ENCODE assay signal across 22 cellular contexts in genomic region chr9:18743421-18743820, GRCh38.
DNase-seq lines count a peak whose midpoint lies in the region; ATAC-seq and TF ChIP-seq lines count a peak whose summit lies in the region.
"Had no signal": no experiment of that assay in that cellular context is flagged by ENCODE, and none has a peak within 500 bp of the region (broad histone marks: within the 10 kb centered on the region; RNA-seq: fewer than 3 reads in every experiment).

No MANE protein-coding gene starts in this region.

- no peaks in the 10 kb centered on the region for H3K9me3 Mint-ChIP-seq in mesothelial cell of epicardium
- no peaks in the 10 kb centered on the region for H3K9me3 Mint-ChIP-seq in activated T-cell treated with anti-CD3 and anti-CD28 coated beads, Interleukin-2, amount 50 U/mL, for 4 hours
- no peaks in the 10 kb centered on the region for H3K9me3 Mint-ChIP-seq in T-helper 2 cell treated with Interferon-gamma antibody and Interleukin-4, amounts not matched to agents 5 μg/mL and 100 μg/mL, for 36 hours
- H3K9me3 Mint-ChIP-seq: CD4-positive, alpha-beta T cell; CD8-positive, alpha-beta memory T cell; GM23338; H9 had no signal

- no peak overlapping the region for H3K4me3 Mint-ChIP-seq in mesothelial cell of epicardium
- H3K4me3 Mint-ChIP-seq in activated T-cell treated with anti-CD3 and anti-CD28 coated beads, Interleukin-2, amount 50 U/mL, for 4 hours, result no peak overlapping the region
- no peak overlapping the region for H3K4me3 Mint-ChIP-seq in T-helper 2 cell treated with Interferon-gamma antibody and Interleukin-4, amounts not matched to agents 5 μg/mL and 100 μg/mL, for 36 hours
- H3K4me3 Mint-ChIP-seq: CD14-positive monocyte; CD4-positive, alpha-beta T cell; CD8-positive, alpha-beta memory T cell; GM23338; H9 had no signal

- in situ Hi-C loops in G401 (cut with HindIII; ENCODE audit: low sequenced_read_pairs), result no loop called here

- WGBS in thyroid gland, 2 donors, result 37 to 43% methylated on average over 6 of the region's 6 CpGs

- H3K4me1 Mint-ChIP-seq in mesothelial cell of epicardium, result peaks cover 31% of the 10 kb centered on the region
- H3K4me1 Mint-ChIP-seq in activated T-cell treated with anti-CD3 and anti-CD28 coated beads, Interleukin-2, amount 50 U/mL, for 4 hours (ENCODE audit: low read depth), result no peaks in the 10 kb centered on the region
- H3K4me1 Mint-ChIP-seq in T-helper 2 cell treated with Interferon-gamma antibody and Interleukin-4, amounts not matched to agents 5 μg/mL and 100 μg/mL, for 36 hours (ENCODE audit: low read depth), result no peaks in the 10 kb centered on the region
- H3K4me1 Mint-ChIP-seq: CD14-positive monocyte; CD8-positive, alpha-beta memory T cell had no signal

- peaks cover 37 to 58% of the 10 kb centered on the region in 2 donors for H3K4me1 ChIP-seq in thyroid gland
- H3K4me1 ChIP-seq: A549; BE2C; BLaER1 treated with 17β-estradiol and CSF1 and Interleukin-3, amounts not matched to agents 10 nM and 100 nM had no signal

- no peaks in the 10 kb centered on the region for H3K36me3 ChIP-seq in thyroid gland
- H3K36me3 ChIP-seq: BE2C; BLaER1 treated with 17β-estradiol and CSF1 and Interleukin-3, amounts not matched to agents 10 nM and 100 nM had no signal

- no peaks in the 10 kb centered on the region for H3K27me3 Mint-ChIP-seq in mesothelial cell of epicardium (ENCODE audit: low read depth)
- peaks cover 3% of the 10 kb centered on the region for H3K27me3 Mint-ChIP-seq in activated T-cell treated with anti-CD3 and anti-CD28 coated beads, Interleukin-2, amount 50 U/mL, for 4 hours (ENCODE audit: low read depth)
- peaks cover 2% of the 10 kb centered on the region for H3K27me3 Mint-ChIP-seq in T-helper 2 cell treated with Interferon-gamma antibody and Interleukin-4, amounts not matched to agents 5 μg/mL and 100 μg/mL, for 36 hours (ENCODE audit: low read depth)
- H3K27me3 Mint-ChIP-seq: CD4-positive, alpha-beta T cell had no signal

- no peak overlapping the region for H3K27ac ChIP-seq in thyroid gland
- H3K27ac ChIP-seq: A549; BLaER1 treated with 17β-estradiol and CSF1 and Interleukin-3, amounts not matched to agents 10 nM and 100 nM had no signal

- ATAC-seq in activated T-cell treated with anti-CD3 and anti-CD28 coated beads, Interleukin-2, amount 50 U/mL, for 4 hours, result no peak
- ATAC-seq: A549, GM23338, HCT116 had no signal

- peaks cover 2% of the 10 kb centered on the region for H3K36me3 Mint-ChIP-seq in mesothelial cell of epicardium
- H3K36me3 Mint-ChIP-seq in activated T-cell treated with anti-CD3 and anti-CD28 coated beads, Interleukin-2, amount 50 U/mL, for 4 hours (ENCODE audit: insufficient read depth), result no peaks in the 10 kb centered on the region
- H3K36me3 Mint-ChIP-seq in T-helper 2 cell treated with Interferon-gamma antibody and Interleukin-4, amounts not matched to agents 5 μg/mL and 100 μg/mL, for 36 hours (ENCODE audit: low read depth), result no peaks in the 10 kb centered on the region
- H3K36me3 Mint-ChIP-seq: CD14-positive monocyte; CD8-positive, alpha-beta memory T cell had no signal

- peak overlapping the region; percentile 11 for H3K27ac Mint-ChIP-seq in mesothelial cell of epicardium
- no peak overlapping the region for H3K27ac Mint-ChIP-seq in T-helper 2 cell treated with Interferon-gamma antibody and Interleukin-4, amounts not matched to agents 5 μg/mL and 100 μg/mL, for 36 hours
- H3K27ac Mint-ChIP-seq: CD14-positive monocyte; CD4-positive, alpha-beta T cell; CD8-positive, alpha-beta memory T cell; GM23338; H9 had no signal

- TF ChIP-seq POLR2A in thyroid gland (IDR thresholded peaks at IDR 0.05), result no peak

- H3K27me3 ChIP-seq in thyroid gland, result no peaks in the 10 kb centered on the region
- H3K27me3 ChIP-seq: BE2C; BLaER1 treated with 17β-estradiol and CSF1 and Interleukin-3, amounts not matched to agents 10 nM and 100 nM had no signal

- no peak for TF ChIP-seq CTCF in mesothelial cell of epicardium (IDR thresholded peaks at IDR 0.05; ENCODE audit: unreplicated experiment)
- no peak for TF ChIP-seq CTCF in thyroid gland (IDR thresholded peaks at IDR 0.05)

- H3K4me3 ChIP-seq in thyroid gland (replicated peaks in 1 of 3), result no peak overlapping the region
- H3K4me3 ChIP-seq: A549; BLaER1 treated with 17β-estradiol and CSF1 and Interleukin-3, amounts not matched to agents 10 nM and 100 nM; GM23338 had no signal

- no peaks in the 10 kb centered on the region for H3K9me3 ChIP-seq in thyroid gland
- H3K9me3 ChIP-seq: A549; BE2C; BLaER1 treated with 17β-estradiol and CSF1 and Interleukin-3, amounts not matched to agents 10 nM and 100 nM had no signal

- peak; percentile 17 for DNase-seq in G401 (ENCODE audit: low spot score)
- peak; percentile 8 for DNase-seq in cerebellar cortex (ENCODE audit: low spot score)
- no peak for DNase-seq in mesothelial cell of epicardium (ENCODE audit: low spot score in 2 of 2, unreplicated experiment in 2 of 2)
- peak; percentile 55 to 58 for DNase-seq in thyroid gland
- DNase-seq in activated T-cell treated with anti-CD3 and anti-CD28 coated beads, Interleukin-2, amount 50 U/mL, for 4 hours, result no peak
- DNase-seq in T-helper 2 cell treated with Interferon-gamma antibody and Interleukin-4, amounts not matched to agents 5 μg/mL and 100 μg/mL, for 36 hours (ENCODE audit: low spot score), result no peak
- DNase-seq in anterior cingulate cortex (lab: John Stamatoyannopoulos, UW), result no peak
- DNase-seq: 8988T; ACHN; AML-193; BE2C; CD4-positive, alpha-beta T cell; CD8-positive, alpha-beta memory T cell; DMS 273 treated with DMSO at 0.1 percent for 48 hours; DMS79; GF-D8; H9 had no signal

- intact Hi-C loops in thyroid gland (cut with DNase I), result no loop called here

Comparison
In these comparisons a context has a peak if more than half of its experiments do, and no peak if none do; other contexts are left out.
1. DNase-seq: peak in G401 (single experiment), cerebellar cortex (single experiment) and thyroid gland (2 of 2); none in mesothelial cell of epicardium (0 of 2), activated T-cell treated with anti-CD3 and anti-CD28 coated beads, Interleukin-2, amount 50 U/mL, for 4 hours (single experiment), T-helper 2 cell treated with Interferon-gamma antibody and Interleukin-4, amounts not matched to agents 5 μg/mL and 100 μg/mL, for 36 hours (single experiment) and anterior cingulate cortex (0 of 58).